1 cellular context compared by ENCODE assay signal in genomic region chr17:27457405-27457730, GRCh38.
TF ChIP-seq lines count a peak whose summit lies in the region.

No MANE protein-coding gene starts in this region.

TF ChIP-seq in IMR-90, 13 proteins besides CTCF, POLR2A, EP300 and RAD21 (continued from another document):
- TF ChIP-seq, protein P1, sequence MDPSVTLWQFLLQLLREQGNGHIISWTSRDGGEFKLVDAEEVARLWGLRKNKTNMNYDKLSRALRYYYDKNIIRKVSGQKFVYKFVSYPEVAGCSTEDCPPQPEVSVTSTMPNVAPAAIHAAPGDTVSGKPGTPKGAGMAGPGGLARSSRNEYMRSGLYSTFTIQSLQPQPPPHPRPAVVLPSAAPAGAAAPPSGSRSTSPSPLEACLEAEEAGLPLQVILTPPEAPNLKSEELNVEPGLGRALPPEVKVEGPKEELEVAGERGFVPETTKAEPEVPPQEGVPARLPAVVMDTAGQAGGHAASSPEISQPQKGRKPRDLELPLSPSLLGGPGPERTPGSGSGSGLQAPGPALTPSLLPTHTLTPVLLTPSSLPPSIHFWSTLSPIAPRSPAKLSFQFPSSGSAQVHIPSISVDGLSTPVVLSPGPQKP (IDR thresholded peaks at IDR 0.05; ENCODE audit: borderline replicate concordance, low read depth, low read length) = no peak
- TF ChIP-seq MXI1 (IDR thresholded peaks at IDR 0.05; ENCODE audit: borderline replicate concordance, low read depth, low read length) (no peak), NFE2L2 (IDR thresholded peaks at IDR 0.05; ENCODE audit: low read depth, low read length) (no peak), CHD1 (IDR thresholded peaks at IDR 0.05; ENCODE audit: low read depth, low read length) (no peak), RCOR1 (IDR thresholded peaks at IDR 0.05; ENCODE audit: insufficient replicate concordance, low read length) (no peak)
